9 cellular contexts compared by ENCODE assay signal in genomic region chr11:35162795-35163194, GRCh38. TPM values are rescaled to one million over a fixed set of nuclear protein-coding genes. Genes with fewer than 3 reads are reported as not detected.
DNase-seq lines count a peak whose midpoint lies in the region; ATAC-seq and TF ChIP-seq lines count a peak whose summit lies in the region.
"Had no signal": no experiment of that assay in that cellular context is flagged by ENCODE, and none has a peak within 500 bp of the region (broad histone marks: within the 10 kb centered on the region; RNA-seq: fewer than 3 reads in every experiment).

No MANE protein-coding gene starts in this region.

- in situ Hi-C loops in transverse colon (cut with MboI; ENCODE audit: low pct_ligation_motif_present in 1 of 4, low pct_unique_long_range_greater_than_20kb in 1 of 4, low sequenced_read_pairs in 3 of 4): no loop called here

- TF ChIP-seq CTCF in gastroesophageal sphincter (IDR thresholded peaks at IDR 0.05) (no peak), transverse colon (IDR thresholded peaks at IDR 0.05) (no peak)

- no peak for ATAC-seq in gastroesophageal sphincter
- ATAC-seq: mucosa of descending colon had no signal

- H3K4me1 Mint-ChIP-seq in activated T-cell treated with anti-CD3 and anti-CD28 coated beads, Interleukin-2, amount 50 U/mL, for 24 hours (ENCODE audit: low read depth): peaks cover 100% of the 10 kb centered on the region
- peaks cover 99% of the 10 kb centered on the region for H3K4me1 Mint-ChIP-seq in activated CD4-positive, alpha-beta memory T cell treated with anti-CD3 and anti-CD28 coated beads for 36 hours (ENCODE audit: low read depth)

- H3K27ac ChIP-seq in gastroesophageal sphincter: peak overlapping the region; percentile 18 to 38 (median 33)
- peak overlapping the region; percentile 37 to 86 (median 66) for H3K27ac ChIP-seq in transverse colon

- H3K4me3 ChIP-seq in gastroesophageal sphincter (no peak overlapping the region), transverse colon (no peak overlapping the region)
- H3K4me3 ChIP-seq: mucosa of descending colon had no signal

- H3K9me3 ChIP-seq in gastroesophageal sphincter (no peaks in the 10 kb centered on the region), transverse colon (no peaks in the 10 kb centered on the region)
- H3K9me3 ChIP-seq: mucosa of descending colon had no signal

- H3K27me3 Mint-ChIP-seq in activated T-cell treated with anti-CD3 and anti-CD28 coated beads, Interleukin-2, amount 50 U/mL, for 24 hours: no peaks in the 10 kb centered on the region
- H3K27me3 Mint-ChIP-seq in activated CD4-positive, alpha-beta memory T cell treated with anti-CD3 and anti-CD28 coated beads for 36 hours: no peaks in the 10 kb centered on the region

- H3K27ac Mint-ChIP-seq in activated T-cell treated with anti-CD3 and anti-CD28 coated beads, Interleukin-2, amount 50 U/mL, for 24 hours: peak overlapping the region; percentile 99
- H3K27ac Mint-ChIP-seq in activated CD4-positive, alpha-beta memory T cell treated with anti-CD3 and anti-CD28 coated beads for 36 hours: peak overlapping the region; percentile 83

- TF ChIP-seq EP300 in gastroesophageal sphincter (IDR thresholded peaks at IDR 0.05) (no peak), transverse colon (IDR thresholded peaks at IDR 0.05; ENCODE audit: low read depth) (no peak)

- TF ChIP-seq POLR2A in gastroesophageal sphincter (IDR thresholded peaks at IDR 0.05) (no peak), transverse colon (IDR thresholded peaks at IDR 0.05) (no peak)

- H3K9me3 Mint-ChIP-seq in activated T-cell treated with anti-CD3 and anti-CD28 coated beads, Interleukin-2, amount 50 U/mL, for 24 hours: no peaks in the 10 kb centered on the region
- no peaks in the 10 kb centered on the region for H3K9me3 Mint-ChIP-seq in activated CD4-positive, alpha-beta memory T cell treated with anti-CD3 and anti-CD28 coated beads for 36 hours

- H3K4me3 Mint-ChIP-seq in activated T-cell treated with anti-CD3 and anti-CD28 coated beads, Interleukin-2, amount 50 U/mL, for 24 hours: no peak overlapping the region
- H3K4me3 Mint-ChIP-seq in activated CD4-positive, alpha-beta memory T cell treated with anti-CD3 and anti-CD28 coated beads for 36 hours: no peak overlapping the region

- POLR2A ChIA-PET in activated CD4-positive, alpha-beta memory T cell treated with anti-CD3 and anti-CD28 coated beads for 36 hours (lab: Charles Lee): interaction anchor here (0.8 to 3.0 kb wide), 9 partner anchors 11 to 117 kb away, joined by 3 to 20 read pairs (median 3); partner anchors contain the start of gene CD44

- 62 to 89% methylated on average over 2 of the region's 2 CpGs for WGBS in gastroesophageal sphincter (ENCODE audit: low coverage in 1 of 2), 2 donors
- 86% methylated on average over 2 of the region's 2 CpGs; no CpG with 5 or more reads in 1 of the 2 donors for WGBS in transverse colon (ENCODE audit: low coverage in 1 of 2), 2 donors

- H3K4me1 ChIP-seq in gastroesophageal sphincter (peaks cover 35 to 100% (median 57%) of the 10 kb centered on the region in 3 donors), transverse colon (peaks cover 33 to 99% (median 62%) of the 10 kb centered on the region in 4 donors)

- intact Hi-C loops in activated CD4-positive, alpha-beta memory T cell treated with anti-CD3 and anti-CD28 coated beads for 36 hours (cut with micrococcal nuclease): loop anchor here (1.0 kb wide), 2 partner anchors 9 to 164 kb away; no protein-coding TSS in a partner anchor
- intact Hi-C loops in transverse colon (cut with DNase I; ENCODE audit: low total_unique reads): no loop called here

- no peak for DNase-seq in activated T-cell treated with anti-CD3 and anti-CD28 coated beads, Interleukin-2, amount 50 U/mL, for 24 hours
- DNase-seq in activated T-cell treated with anti-CD3 and anti-CD28 coated beads, Interleukin-2, amount 50 U/mL, for 1 hour: no peak
- DNase-seq in activated CD4-positive, alpha-beta memory T cell treated with anti-CD3 and anti-CD28 coated beads for 36 hours: no peak
- no peak for DNase-seq in transverse colon
- DNase-seq in cerebellum (ENCODE audit: low spot score): no peak
- no peak for DNase-seq in activated effector memory CD4-positive, alpha-beta T cell treated with Interleukin-2 at 50 U/mL for 16 hours
- no peak for DNase-seq in retina
- DNase-seq: mucosa of descending colon had no signal

- peaks cover 87% of the 10 kb centered on the region for H3K36me3 Mint-ChIP-seq in activated T-cell treated with anti-CD3 and anti-CD28 coated beads, Interleukin-2, amount 50 U/mL, for 24 hours (ENCODE audit: low read depth)
- H3K36me3 Mint-ChIP-seq in activated CD4-positive, alpha-beta memory T cell treated with anti-CD3 and anti-CD28 coated beads for 36 hours: peaks cover 17% of the 10 kb centered on the region

- CTCF ChIA-PET in activated CD4-positive, alpha-beta memory T cell treated with anti-CD3 and anti-CD28 coated beads for 36 hours (lab: Charles Lee): interaction anchor here (0.6 to 7.7 kb wide), 16 partner anchors 8 to 163 kb away, joined by 3 to 113 read pairs (median 4); partner anchors contain the start of gene CD44

- H3K36me3 ChIP-seq in gastroesophageal sphincter (no peaks in the 10 kb centered on the region), transverse colon (no peaks in the 10 kb centered on the region)

- no peaks in the 10 kb centered on the region for H3K27me3 ChIP-seq in gastroesophageal sphincter
- no peaks in the 10 kb centered on the region for H3K27me3 ChIP-seq in transverse colon

RNA-seq across cellular contexts. Expression of gene CD44, which starts 23.8 kb away (rescaled TPM):
- total RNA-seq in activated CD4-positive, alpha-beta memory T cell treated with anti-CD3 and anti-CD28 coated beads for 36 hours: 100 to 1,000 TPM; 440 to 442 TPM
- total RNA-seq in gastroesophageal sphincter (100 to 1,000 TPM; 211 to 319 (median 266) TPM), transverse colon (100 to 1,000 TPM in 3 of 4 donors, 10 to 100 TPM in 1; 56.3 to 182 (median 114) TPM), cerebellum (6.0 TPM)
